Comparison of ENCODE assay signal across 23 cellular contexts in genomic region chr1:15718199-15718601, GRCh38. TPM values are rescaled to one million over a fixed set of nuclear protein-coding genes. Genes with fewer than 3 reads are reported as not detected.
DNase-seq lines count a peak whose midpoint lies in the region; ATAC-seq and TF ChIP-seq lines count a peak whose summit lies in the region.
"Had no signal": no experiment of that assay in that cellular context is flagged by ENCODE, and none has a peak within 500 bp of the region (broad histone marks: within the 10 kb centered on the region; RNA-seq: fewer than 3 reads in every experiment).

No MANE protein-coding gene starts in this region.

- no TSS peak for BruUV-seq in mammary epithelial cell (replicated peaks; lab: Mats Ljungman, UMichigan)

- TF ChIP-seq EP300 in esophagus muscularis mucosa (IDR thresholded peaks at IDR 0.05): no peak

- H3K27ac ChIP-seq in esophagus muscularis mucosa (replicated peaks in 1 of 4): peak overlapping the region in 3 of 4 donors; percentile 13 to 62 (median 16)
- peak overlapping the region; percentile 94 for H3K27ac ChIP-seq in psoas muscle
- H3K27ac ChIP-seq in mammary epithelial cell (ENCODE audit: insufficient read depth, low read depth, low read length): no peak overlapping the region
- H3K27ac ChIP-seq: BLaER1, epithelial cell of prostate, tibial nerve had no signal

- in situ Hi-C loops in mammary epithelial cell (cut with MboI; ENCODE audit: low sequenced_read_pairs in 2 of 2): no loop called here

- H4K20me1 ChIP-seq in mammary epithelial cell (ENCODE audit: insufficient read depth, low read length): no peaks in the 10 kb centered on the region

- dilution Hi-C loops in mammary epithelial cell (cut with HindIII; ENCODE audit: low sequenced_read_pairs): no loop called here

- no peak overlapping the region for H2AFZ ChIP-seq in mammary epithelial cell (ENCODE audit: low read depth, low read length)
- H2AFZ ChIP-seq: GM23338 had no signal

- TF ChIP-seq CTCF in esophagus muscularis mucosa (IDR thresholded peaks at IDR 0.05) (no peak), psoas muscle (IDR thresholded peaks at IDR 0.05) (no peak), mammary epithelial cell (conservative IDR thresholded peaks at IDR 0.05 in 1 of 2, IDR thresholded peaks at IDR 0.05 in 1 of 2; ENCODE audit: extremely low read depth in 1 of 2, insufficient read depth in 1 of 2, low read depth in 1 of 2, low read length in 2 of 2) (no peak)

- intact Hi-C loops in esophagus muscularis mucosa (cut with DNase I) (no loop called here), psoas muscle (cut with DNase I) (no loop called here), mammary epithelial cell (cut with micrococcal nuclease) (no loop called here)

- ATAC-seq in left lobe of liver (peak; percentile 74), psoas muscle (peak; percentile 70 to 75 (median 74)), GM18867 (IDR thresholded peaks at IDR 0.05; ENCODE audit: unreplicated experiment) (no peak)
- ATAC-seq: activated CD4-positive, CD25-positive, alpha-beta regulatory T cell treated with anti-CD3 and anti-CD28 coated beads, Interleukin-2, amount 50 U/mL, for 24 hours; GM23338; stimulated activated naive CD8-positive, alpha-beta T cell treated with anti-CD3 and anti-CD28 coated beads, Interleukin-15, Interleukin-2, amounts not matched to agents 100 U/mL and 50 U/mL, for 24 hours had no signal

- H3K4me2 ChIP-seq in mammary epithelial cell (ENCODE audit: insufficient read depth, low read depth, low read length): no peak overlapping the region
- H3K4me2 ChIP-seq: BLaER1, GM23338, smooth muscle cell had no signal

- no peak overlapping the region for H3K9ac ChIP-seq in mammary epithelial cell (ENCODE audit: insufficient read depth, low read length)
- H3K9ac ChIP-seq: BLaER1 had no signal

- H3K27me3 ChIP-seq in esophagus muscularis mucosa (no peaks in the 10 kb centered on the region), psoas muscle (ENCODE audit: insufficient read depth in 3 of 3, low read length in 2 of 3) (no peaks in the 10 kb centered on the region), mammary epithelial cell (ENCODE audit: insufficient read depth, low read length) (no peaks in the 10 kb centered on the region)
- H3K27me3 ChIP-seq: BLaER1, tibial nerve had no signal

- TF ChIP-seq POLR2A in esophagus muscularis mucosa (IDR thresholded peaks at IDR 0.05; ENCODE audit: low read depth): no peak

- peaks cover 24% of the 10 kb centered on the region for H3K79me2 ChIP-seq in mammary epithelial cell (ENCODE audit: insufficient read depth, low read length)

- H3K9me3 ChIP-seq in esophagus muscularis mucosa: no peaks in the 10 kb centered on the region
- H3K9me3 ChIP-seq in psoas muscle: no peaks in the 10 kb centered on the region
- no peaks in the 10 kb centered on the region for H3K9me3 ChIP-seq in mammary epithelial cell (replicated peaks; ENCODE audit: insufficient read depth, low read length)
- H3K9me3 ChIP-seq: BLaER1, tibial nerve had no signal

- 97% methylated on average over 3 of the region's 8 CpGs for WGBS in esophagus muscularis mucosa
- WGBS in psoas muscle, 3 donors: 31 to 37% (median 33%) methylated on average over 8 of the region's 8 CpGs
- WGBS in mammary epithelial cell (ENCODE audit: low coverage, missing lambda C conversion rate): 95% methylated on average over 7 of the region's 8 CpGs

- CTCF ChIA-PET in mammary epithelial cell (lab: Charles Lee; ENCODE audit: low non-redundant PET): no interaction called here

- DNase-seq in NCI-H2029 treated with DMSO at 0.1 percent for 48 hours (lab: John Stamatoyannopoulos, UW) (peak; percentile 42), esophagus muscularis mucosa (ENCODE audit: extremely low spot score) (no peak), left lobe of liver (ENCODE audit: low spot score) (peak; percentile 76), psoas muscle (peak; percentile 47 to 72), mammary epithelial cell (no peak), UCSD-AML1 (lab: John Stamatoyannopoulos, UW; ENCODE audit: unreplicated experiment) (no peak)
- no peak for DNase-seq in activated CD4-positive, alpha-beta T cell treated with anti-CD3 and anti-CD28 coated beads, Interleukin-2, amount 50 U/mL, for 1 hour
- DNase-seq: activated naive CD4-positive, alpha-beta T cell treated with anti-CD3 and anti-CD28 coated beads for 36 hours; activated T-cell treated with anti-CD3 and anti-CD28 coated beads, Interleukin-2, amount 50 U/mL, for 1 hour; central memory CD4-positive, alpha-beta T cell; hypothalamus; Kasumi-1; NCI-H69; posterior cingulate gyrus; stimulated activated naive CD8-positive, alpha-beta T cell treated with anti-CD3 and anti-CD28 coated beads, Interleukin-15, Interleukin-2, amounts not matched to agents 100 U/mL and 50 U/mL, for 24 hours had no signal

- H3K4me1 ChIP-seq in esophagus muscularis mucosa (peaks cover 55 to 62% (median 61%) of the 10 kb centered on the region in 4 donors), psoas muscle (peaks cover 68% of the 10 kb centered on the region), mammary epithelial cell (ENCODE audit: insufficient read depth, low read length) (no peaks in the 10 kb centered on the region)
- H3K4me1 ChIP-seq: BLaER1 had no signal

- H3K36me3 ChIP-seq in esophagus muscularis mucosa (peaks cover 53 to 74% (median 72%) of the 10 kb centered on the region in 4 donors), psoas muscle (ENCODE audit: insufficient read depth in 1 of 2, low read depth in 1 of 2) (peaks cover 5 to 69% of the 10 kb centered on the region in 2 donors), mammary epithelial cell (ENCODE audit: insufficient read depth, low read length) (peaks cover 29% of the 10 kb centered on the region)

- H3K4me3 ChIP-seq in esophagus muscularis mucosa (no peak overlapping the region), psoas muscle (no peak overlapping the region), mammary epithelial cell (replicated peaks in 1 of 3; ENCODE audit: insufficient read depth in 1 of 3, low read depth in 2 of 3, low read length in 3 of 3) (no peak overlapping the region)
- H3K4me3 ChIP-seq: BLaER1, GM23338, smooth muscle cell, tibial nerve had no signal

RNA-seq across cellular contexts. Expression of gene SLC25A34, which starts 17.9 kb away (rescaled TPM):
- under 1 TPM; 0.66 to 0.97 (median 0.76) TPM for total RNA-seq in esophagus muscularis mucosa
- 12.3 TPM for total RNA-seq in left lobe of liver
- total RNA-seq in psoas muscle: 10 to 100 TPM in 3 of 4 donors, 1 to 10 TPM in 1; 6.1 to 48.2 (median 37.2) TPM
- 10 to 100 TPM in 1 of 3 donors, 1 to 10 TPM in 2; 1.3 to 10.1 (median 7.5) TPM for polyA plus RNA-seq in psoas muscle
- under 1 TPM; 0.67 to 0.89 TPM for total RNA-seq in mammary epithelial cell
- 0.39 TPM for polyA plus RNA-seq in mammary epithelial cell
- not detected for polyA minus RNA-seq in mammary epithelial cell

RNA-seq across cellular contexts. Expression of gene TMEM82, which starts 24.1 kb away (rescaled TPM):
- total RNA-seq in esophagus muscularis mucosa: not detected
- total RNA-seq in left lobe of liver: 33.0 TPM
- total RNA-seq in psoas muscle: not detected
- not detected for polyA plus RNA-seq in psoas muscle
- not detected for total RNA-seq in mammary epithelial cell
- polyA plus RNA-seq in mammary epithelial cell: not detected
- polyA minus RNA-seq in mammary epithelial cell: not detected
- total RNA-seq: activated naive CD4-positive, alpha-beta T cell treated with anti-CD3 and anti-CD28 coated beads for 36 hours; fibroblast of villous mesenchyme; GM23338; smooth muscle cell; tibial nerve had no signal
- polyA plus RNA-seq: smooth muscle cell had no signal

RNA-seq across cellular contexts. Expression of gene PLEKHM2, which starts 34.1 kb away (rescaled TPM):
- total RNA-seq in esophagus muscularis mucosa: 10 to 100 TPM; 44.4 to 68.2 (median 55.2) TPM
- total RNA-seq in left lobe of liver: 22.0 TPM
- 100 to 1,000 TPM; 137 to 177 (median 156) TPM for total RNA-seq in psoas muscle
- polyA plus RNA-seq in psoas muscle: 100 to 1,000 TPM in 1 of 3 donors, 10 to 100 TPM in 2; 78.1 to 167 (median 86.8) TPM
- total RNA-seq in mammary epithelial cell: 10 to 100 TPM; 50.2 to 53.9 TPM
- 36.3 TPM for polyA plus RNA-seq in mammary epithelial cell
- polyA minus RNA-seq in mammary epithelial cell: 62.1 TPM

RNA-seq across cellular contexts. Expression of gene FBLIM1, which starts 40.4 kb away (rescaled TPM):
- total RNA-seq in esophagus muscularis mucosa (100 to 1,000 TPM in 1 of 4 donors, 10 to 100 TPM in 3; 44.9 to 115 (median 71.8) TPM), left lobe of liver (6.2 TPM), psoas muscle (10 to 100 TPM in 1 of 4 donors, 1 to 10 TPM in 3; 2.5 to 11.3 (median 4.2) TPM), mammary epithelial cell (100 to 1,000 TPM; 196 to 351 TPM)
- polyA plus RNA-seq in psoas muscle (1 to 10 TPM; 2.5 to 3.1 (median 2.5) TPM), mammary epithelial cell (141 TPM)
- 123 TPM for polyA minus RNA-seq in mammary epithelial cell
- total RNA-seq: activated naive CD4-positive, alpha-beta T cell treated with anti-CD3 and anti-CD28 coated beads for 36 hours had no signal

Comparison
In these comparisons a context has a peak if more than half of its experiments do, and no peak if none do; other contexts are left out.
1. DNase-seq: peak in NCI-H2029 treated with DMSO at 0.1 percent for 48 hours (single experiment), left lobe of liver (single experiment) and psoas muscle (2 of 2); none in esophagus muscularis mucosa (single experiment), activated CD4-positive, alpha-beta T cell treated with anti-CD3 and anti-CD28 coated beads, Interleukin-2, amount 50 U/mL, for 1 hour (single experiment), mammary epithelial cell (single experiment) and UCSD-AML1 (single experiment).
2. RNA of gene TMEM82, which starts 24.1 kb away (total RNA-seq): 33.0 TPM in left lobe of liver (single experiment); not detected in esophagus muscularis mucosa, not detected in psoas muscle and not detected in mammary epithelial cell; every median in the first group is over 10 times any median in the second.